ENCODE assay signal across 7 cellular contexts in genomic region chr15:22160741-22161140, GRCh38.
A peak's percentile ranks its signal among the peaks of the same experiment; 100 is the strongest.
DNase-seq lines count a peak whose midpoint lies in the region; ATAC-seq lines count a peak whose summit lies in the region.
"Not testable (repeated sequence)": the region's sequence is repeated elsewhere in the genome, so short reads cannot be mapped to it uniquely, and the experiment has no call there.

No MANE protein-coding gene starts in this region.

- H3K36me3 Mint-ChIP-seq in effector memory CD8-positive, alpha-beta T cell (ENCODE audit: insufficient read depth) = not testable (repeated sequence)

- H3K9me3 Mint-ChIP-seq in effector memory CD8-positive, alpha-beta T cell = not testable (repeated sequence)

- H3K27ac Mint-ChIP-seq in effector memory CD8-positive, alpha-beta T cell = not testable (repeated sequence)

- DNase-seq in effector memory CD8-positive, alpha-beta T cell = not testable (repeated sequence)

- not testable (repeated sequence) for H3K4me3 Mint-ChIP-seq in effector memory CD8-positive, alpha-beta T cell

- H3K4me1 Mint-ChIP-seq in effector memory CD8-positive, alpha-beta T cell (ENCODE audit: low read depth in 2 of 2) = not testable (repeated sequence)

- H3K27me3 Mint-ChIP-seq in effector memory CD8-positive, alpha-beta T cell = not testable (repeated sequence)

- ATAC-seq in GM18861 (IDR thresholded peaks at IDR 0.05; ENCODE audit: unreplicated experiment) = peak; percentile 82
- peak; percentile 72 for ATAC-seq in GM19438 (IDR thresholded peaks at IDR 0.05; ENCODE audit: low read depth, unreplicated experiment)
- ATAC-seq in GM21717 (IDR thresholded peaks at IDR 0.05; ENCODE audit: unreplicated experiment) = peak; percentile 72
- ATAC-seq in HG02885 (IDR thresholded peaks at IDR 0.05; ENCODE audit: poor library complexity, unreplicated experiment) = peak; percentile 72
- peak; percentile 74 for ATAC-seq in HG03159 (IDR thresholded peaks at IDR 0.05; ENCODE audit: unreplicated experiment)
- ATAC-seq in HG03575 (IDR thresholded peaks at IDR 0.05; ENCODE audit: extremely low read depth, insufficient number of reproducible peaks, low FRiP score, unreplicated experiment) = peak; percentile 63
- peak; percentile 78 for ATAC-seq in effector memory CD8-positive, alpha-beta T cell (replicated peaks)
